In the genomic region with DNA sequence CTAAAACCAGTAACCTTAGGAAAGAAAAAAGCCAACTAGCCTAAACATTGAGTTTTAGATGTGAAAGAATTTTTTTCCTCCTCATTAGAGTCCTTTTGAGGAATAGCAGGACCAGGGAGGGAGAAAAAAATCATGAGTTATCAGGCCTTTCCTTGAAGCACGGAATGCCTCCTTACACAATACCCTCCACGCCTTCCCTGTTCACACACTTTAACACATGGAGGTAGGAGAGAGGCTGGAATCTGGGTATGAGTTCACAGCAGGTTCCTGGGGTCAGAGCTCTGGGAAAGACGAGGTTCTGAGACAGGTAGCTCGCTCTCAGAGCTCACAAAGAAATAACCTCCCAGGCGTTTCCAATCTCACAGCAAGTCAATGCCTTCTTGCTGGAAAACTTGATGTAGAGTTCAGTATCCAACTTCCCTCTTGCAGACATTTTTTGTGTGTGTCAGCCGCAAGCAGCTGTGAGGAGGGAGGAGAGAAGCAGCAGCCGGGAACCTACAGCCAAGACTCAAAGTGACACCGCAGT, we compare ENCODE assay signal across 8 cellular contexts.
DNase-seq lines count a peak whose midpoint lies in the region; ATAC-seq lines count a peak whose summit lies in the region.

No MANE protein-coding gene starts in this region.

- peak overlapping the region; percentile 98 for H3K4me3 ChIP-seq in iPS-20b (ENCODE audit: low read length)

- H3K4me3 Mint-ChIP-seq in activated naive CD8-positive, alpha-beta T cell: peak overlapping the region; percentile 96
- H3K4me3 Mint-ChIP-seq in stimulated activated effector memory CD8-positive, alpha-beta T cell treated with anti-CD3 and anti-CD28 coated beads, Interleukin-12 subunit alpha, Interleukin-12 subunit beta, amount 100 ng/mL, for 72 hours: peak overlapping the region; percentile 90

- peak; percentile 4 for DNase-seq in EH (ENCODE audit: low read depth)
- no peak for DNase-seq in stimulated activated effector memory CD8-positive, alpha-beta T cell treated with anti-CD3 and anti-CD28 coated beads, Interleukin-12 subunit alpha, Interleukin-12 subunit beta, amount 100 ng/mL, for 72 hours (ENCODE audit: low spot score in 2 of 2)
- no peak for DNase-seq in stimulated activated CD4-positive, alpha-beta T cell treated with anti-CD3 and anti-CD28 coated beads, Interleukin-4, amount 100 ng/mL, for 24 hours
- DNase-seq in stimulated activated CD4-positive, alpha-beta T cell treated with anti-CD3 and anti-CD28 coated beads, Interleukin-12 subunit alpha, Interleukin-12 subunit beta, amount 100 ng/mL, for 4 hours: no peak

- H3K9ac ChIP-seq in iPS-20b (ENCODE audit: low read depth, low read length): peak overlapping the region; percentile 93

- no peaks in the 10 kb centered on the region for H3K27me3 ChIP-seq in iPS-20b (ENCODE audit: insufficient read depth, low read length)

- peak overlapping the region; percentile 95 for H3K27ac Mint-ChIP-seq in activated naive CD8-positive, alpha-beta T cell
- peak overlapping the region; percentile 95 for H3K27ac Mint-ChIP-seq in stimulated activated effector memory CD8-positive, alpha-beta T cell treated with anti-CD3 and anti-CD28 coated beads, Interleukin-12 subunit alpha, Interleukin-12 subunit beta, amount 100 ng/mL, for 72 hours

- peaks cover 12% of the 10 kb centered on the region for H3K9me3 Mint-ChIP-seq in activated naive CD8-positive, alpha-beta T cell (ENCODE audit: low read depth)
- H3K9me3 Mint-ChIP-seq in stimulated activated effector memory CD8-positive, alpha-beta T cell treated with anti-CD3 and anti-CD28 coated beads, Interleukin-12 subunit alpha, Interleukin-12 subunit beta, amount 100 ng/mL, for 72 hours: no peaks in the 10 kb centered on the region

- ATAC-seq in HG03103 (IDR thresholded peaks at IDR 0.05; ENCODE audit: low read depth, unreplicated experiment): peak; percentile 25
- no peak for ATAC-seq in stimulated activated effector memory CD8-positive, alpha-beta T cell treated with anti-CD3 and anti-CD28 coated beads, Interleukin-12 subunit alpha, Interleukin-12 subunit beta, amount 100 ng/mL, for 72 hours
- ATAC-seq in GM21526 (IDR thresholded peaks at IDR 0.05; ENCODE audit: low FRiP score, unreplicated experiment): no peak

- H3K36me3 ChIP-seq in iPS-20b (ENCODE audit: insufficient read depth, low read depth, low read length): no peaks in the 10 kb centered on the region

- peaks cover 52% of the 10 kb centered on the region for H3K4me1 Mint-ChIP-seq in activated naive CD8-positive, alpha-beta T cell (ENCODE audit: low read depth)
- H3K4me1 Mint-ChIP-seq in stimulated activated effector memory CD8-positive, alpha-beta T cell treated with anti-CD3 and anti-CD28 coated beads, Interleukin-12 subunit alpha, Interleukin-12 subunit beta, amount 100 ng/mL, for 72 hours: peaks cover 37% of the 10 kb centered on the region

- H3K36me3 Mint-ChIP-seq in activated naive CD8-positive, alpha-beta T cell: peaks cover 28% of the 10 kb centered on the region
- peaks cover 11% of the 10 kb centered on the region for H3K36me3 Mint-ChIP-seq in stimulated activated effector memory CD8-positive, alpha-beta T cell treated with anti-CD3 and anti-CD28 coated beads, Interleukin-12 subunit alpha, Interleukin-12 subunit beta, amount 100 ng/mL, for 72 hours

- H3K4me1 ChIP-seq in iPS-20b (ENCODE audit: insufficient read depth, low read length): no peaks in the 10 kb centered on the region

- H3K27me3 Mint-ChIP-seq in activated naive CD8-positive, alpha-beta T cell: no peaks in the 10 kb centered on the region

- H3K27ac ChIP-seq in iPS-20b (ENCODE audit: low read length): no peak overlapping the region

- no peaks in the 10 kb centered on the region for H3K9me3 ChIP-seq in iPS-20b (ENCODE audit: insufficient read depth, low read depth, low read length)
